In the genomic region with DNA sequence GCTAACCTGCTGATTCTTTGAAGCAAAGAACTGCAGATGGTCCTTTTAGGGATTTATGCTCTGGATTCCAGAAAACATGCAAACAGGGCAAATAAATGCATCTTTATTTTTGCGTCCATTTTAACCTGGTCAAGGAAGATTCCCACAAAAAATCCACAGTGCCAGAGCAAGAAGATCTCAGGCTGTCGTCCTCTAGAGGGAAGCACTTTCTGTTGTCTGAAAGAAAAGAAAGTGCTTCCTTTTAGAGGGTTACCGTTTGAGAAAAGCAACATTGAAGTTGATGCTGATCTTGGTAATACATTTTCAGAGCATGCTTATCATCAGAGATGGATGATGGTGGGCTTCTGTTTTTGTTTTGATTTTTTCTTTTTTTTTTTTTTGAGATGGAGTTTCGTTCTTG, we compare ENCODE assay signal across 13 cellular contexts.
A peak's percentile ranks its signal among the peaks of the same experiment; 100 is the strongest.
DNase-seq lines count a peak whose midpoint lies in the region; TF ChIP-seq lines count a peak whose summit lies in the region.
"Had no signal": no experiment of that assay in that cellular context is flagged by ENCODE, and none has a peak within 500 bp of the region (broad histone marks: within the 10 kb centered on the region; RNA-seq: fewer than 3 reads in every experiment).

No MANE protein-coding gene starts in this region.

- no peaks in the 10 kb centered on the region for H3K4me1 ChIP-seq in endodermal cell (ENCODE audit: control insufficient read depth, insufficient read depth, low read length)
- H3K4me1 ChIP-seq: A549, Caco-2 had no signal

- H3K9ac ChIP-seq in endodermal cell (ENCODE audit: extremely low read depth, low read length, poor library complexity, severe bottlenecking) = no peak overlapping the region

- WGBS in endodermal cell (ENCODE audit: insufficient coverage in 1 of 2, insufficient read length in 1 of 2), 2 experiments = 58 to 60% methylated on average over 2 to 3 of the region's 4 CpGs

- H3K27me3 ChIP-seq in endodermal cell (ENCODE audit: control insufficient read depth, insufficient read depth, low read length, poor library complexity, severe bottlenecking) = no peaks in the 10 kb centered on the region

- peak; percentile 5 for DNase-seq in HT-29 (ENCODE audit: low spot score)
- no peak for DNase-seq in endodermal cell
- no peak for DNase-seq in kidney tubule cell (ENCODE audit: low spot score)
- no peak for DNase-seq in H4 (ENCODE audit: low spot score)
- DNase-seq in NCI-H187 (lab: John Stamatoyannopoulos, UW) = no peak
- no peak for DNase-seq in NCI-H446 treated with DMSO at 0.1 percent for 48 hours (lab: John Stamatoyannopoulos, UW)
- DNase-seq: AML-193; Caco-2; CD4-positive, alpha-beta T cell; H7 had no signal

- H3K9me3 ChIP-seq in endodermal cell (ENCODE audit: control insufficient read depth, low read length) = no peaks in the 10 kb centered on the region

- no peaks in the 10 kb centered on the region for H3K36me3 Mint-ChIP-seq in endodermal cell (ENCODE audit: low read depth)

- no peak overlapping the region for H3K27ac ChIP-seq in VCaP
- no peak overlapping the region for H3K27ac ChIP-seq in endodermal cell (ENCODE audit: low read depth, low read length)
- H3K27ac ChIP-seq: A549, C4-2B had no signal

- H3K36me3 ChIP-seq in endodermal cell (ENCODE audit: control insufficient read depth, insufficient read depth, low read length) = no peaks in the 10 kb centered on the region

- H3K4me1 Mint-ChIP-seq in endodermal cell = peaks cover 5% of the 10 kb centered on the region

- H3K27me3 Mint-ChIP-seq in endodermal cell (ENCODE audit: insufficient read depth) = no peaks in the 10 kb centered on the region
- H3K27me3 Mint-ChIP-seq: CD4-positive, alpha-beta T cell had no signal

- H3K4me3 Mint-ChIP-seq in endodermal cell = no peak overlapping the region
- H3K4me3 Mint-ChIP-seq: CD4-positive, alpha-beta T cell had no signal

- no peak overlapping the region for H3K27ac Mint-ChIP-seq in endodermal cell
- H3K27ac Mint-ChIP-seq: CD4-positive, alpha-beta T cell had no signal

- H3K4me3 ChIP-seq in endodermal cell (ENCODE audit: low read length) = no peak overlapping the region
- H3K4me3 ChIP-seq: A549 had no signal

- H3K9me3 Mint-ChIP-seq in endodermal cell = no peaks in the 10 kb centered on the region
- H3K9me3 Mint-ChIP-seq: CD4-positive, alpha-beta T cell had no signal

- TF ChIP-seq CTCF in VCaP (conservative IDR thresholded peaks at IDR 0.05) = peak; percentile 60
- TF ChIP-seq CTCF in endodermal cell (conservative IDR thresholded peaks at IDR 0.05) = peak; percentile 62
